Comparison of ENCODE assay signal across 8 cellular contexts in genomic region chr17:50426472-50426782, GRCh38. TPM values are rescaled to one million over a fixed set of nuclear protein-coding genes. Genes with fewer than 3 reads are reported as not detected.
DNase-seq lines count a peak whose midpoint lies in the region; ATAC-seq and TF ChIP-seq lines count a peak whose summit lies in the region.

No MANE protein-coding gene starts in this region.

- 0 to 2% methylated on average over 7 of the region's 7 CpGs for WGBS in lung, 2 donors

- H3K36me3 ChIP-seq in brain microvascular endothelial cell (replicated peaks) (no peaks in the 10 kb centered on the region), lung (ENCODE audit: control insufficient read depth in 2 of 2, insufficient read depth in 2 of 2, low read length in 2 of 2) (peaks cover 0 to 1% of the 10 kb centered on the region in 2 donors), upper lobe of right lung (no peaks in the 10 kb centered on the region)

- peaks cover 22% of the 10 kb centered on the region for H3K4me1 Mint-ChIP-seq in activated naive CD4-positive, alpha-beta T cell treated with anti-CD3 and anti-CD28 coated beads for 36 hours (ENCODE audit: low read depth)

- ATAC-seq in lung (ENCODE audit: insufficient read depth, low FRiP score) (no peak), upper lobe of right lung (no peak), GM18520 (IDR thresholded peaks at IDR 0.05; ENCODE audit: unreplicated experiment) (no peak)

- peaks cover 0 to 18% of the 10 kb centered on the region in 2 donors for H3K4me1 ChIP-seq in lung (ENCODE audit: control insufficient read depth in 2 of 2, insufficient read depth in 2 of 2, low read length in 2 of 2)
- H3K4me1 ChIP-seq in upper lobe of right lung, result peaks cover 49% of the 10 kb centered on the region

- intact Hi-C loops in activated naive CD4-positive, alpha-beta T cell treated with anti-CD3 and anti-CD28 coated beads for 36 hours (cut with micrococcal nuclease), result loop anchor here (1.0 to 2.0 kb wide), 2 partner anchors 29 to 54 kb away; partner anchors contain the start of genes EME1, LRRC59 and MRPL27
- intact Hi-C loops in upper lobe of right lung (cut with DNase I), result no loop called here

- TF ChIP-seq CTCF in brain microvascular endothelial cell (IDR thresholded peaks at IDR 0.05; ENCODE audit: low read depth, low read length, missing control alignments) (no peak), lung (IDR thresholded peaks at IDR 0.05; ENCODE audit: control extremely low read depth, extremely low read depth) (no peak), upper lobe of right lung (IDR thresholded peaks at IDR 0.05) (no peak)

- H3K27ac Mint-ChIP-seq in activated naive CD4-positive, alpha-beta T cell treated with anti-CD3 and anti-CD28 coated beads for 36 hours, result no peak overlapping the region

- H3K4me3 Mint-ChIP-seq in activated naive CD4-positive, alpha-beta T cell treated with anti-CD3 and anti-CD28 coated beads for 36 hours, result peak overlapping the region; percentile 73

- H3K27me3 Mint-ChIP-seq in activated naive CD4-positive, alpha-beta T cell treated with anti-CD3 and anti-CD28 coated beads for 36 hours (ENCODE audit: low read depth), result no peaks in the 10 kb centered on the region

- H3K36me3 Mint-ChIP-seq in activated naive CD4-positive, alpha-beta T cell treated with anti-CD3 and anti-CD28 coated beads for 36 hours (ENCODE audit: low read depth), result no peaks in the 10 kb centered on the region

- in situ Hi-C loops in brain microvascular endothelial cell (cut with HindIII; ENCODE audit: low pct_ligation_motif_present, low sequenced_read_pairs), result no loop called here

- no peak for DNase-seq in activated naive CD4-positive, alpha-beta T cell treated with anti-CD3 and anti-CD28 coated beads for 36 hours
- DNase-seq in activated naive CD4-positive, alpha-beta T cell (lab: John Stamatoyannopoulos, UW), result no peak
- DNase-seq in brain microvascular endothelial cell, result no peak
- DNase-seq in lung (ENCODE audit: low spot score), result no peak
- no peak for DNase-seq in upper lobe of right lung
- DNase-seq in H4 (ENCODE audit: low spot score), result no peak
- no peak for DNase-seq in NK-92 treated with Interleukin-12 subunit alpha and Interleukin-12 subunit beta, amount 100 ng/mL, for 24 hours (lab: John Stamatoyannopoulos, UW)

- no peaks in the 10 kb centered on the region for H3K9me3 Mint-ChIP-seq in activated naive CD4-positive, alpha-beta T cell treated with anti-CD3 and anti-CD28 coated beads for 36 hours

- H3K27me3 ChIP-seq in brain microvascular endothelial cell (replicated peaks) (no peaks in the 10 kb centered on the region), lung (ENCODE audit: control insufficient read depth, insufficient read depth) (no peaks in the 10 kb centered on the region), upper lobe of right lung (no peaks in the 10 kb centered on the region)

- CTCF ChIA-PET in activated naive CD4-positive, alpha-beta T cell treated with anti-CD3 and anti-CD28 coated beads for 36 hours (lab: Charles Lee), result interaction anchor here (0.7 to 2.9 kb wide), 7 partner anchors 17 to 226 kb away, joined by 3 to 11 read pairs (median 3); partner anchors contain the start of gene LRRC59

- H3K27ac ChIP-seq in brain microvascular endothelial cell, result no peak overlapping the region
- peak overlapping the region; percentile 15 to 86 for H3K27ac ChIP-seq in lung (ENCODE audit: low read depth in 1 of 2, low read length in 1 of 2)
- peak overlapping the region; percentile 78 for H3K27ac ChIP-seq in upper lobe of right lung

- no peaks in the 10 kb centered on the region for H3K9me3 ChIP-seq in lung (ENCODE audit: control insufficient read depth in 2 of 2, insufficient read depth in 1 of 2, low read length in 1 of 2)
- H3K9me3 ChIP-seq in upper lobe of right lung, result no peaks in the 10 kb centered on the region

- H3K4me3 ChIP-seq in brain microvascular endothelial cell (ENCODE audit: low read depth, low read length) (peak overlapping the region; percentile 74), lung (peak overlapping the region; percentile 73), upper lobe of right lung (peak overlapping the region; percentile 87)

RNA-seq across cellular contexts. Expression of gene ACSF2, which starts 0.4 kb away (rescaled TPM):
- total RNA-seq in activated naive CD4-positive, alpha-beta T cell treated with anti-CD3 and anti-CD28 coated beads for 36 hours, result 10 to 100 TPM; 19.7 to 20.7 TPM
- total RNA-seq in lung, result 10 to 100 TPM; 77.7 to 79.2 TPM
- polyA plus RNA-seq in lung, result 10 to 100 TPM; 23.5 to 64.1 TPM
- 73.9 TPM for total RNA-seq in upper lobe of right lung
- 26.5 and 47.2 TPM in 2 replicates for total RNA-seq in H4 (2014; rRNA removed; shearing (Covaris generic))

RNA-seq across cellular contexts. Expression of gene LRRC59, which starts 29.1 kb away (rescaled TPM):
- total RNA-seq in activated naive CD4-positive, alpha-beta T cell treated with anti-CD3 and anti-CD28 coated beads for 36 hours, result 10 to 100 TPM; 48.1 to 50.1 TPM
- total RNA-seq in lung, result 100 to 1,000 TPM in 1 of 2 donors, 10 to 100 TPM in 1; 43.8 to 117 TPM
- polyA plus RNA-seq in lung, result 100 to 1,000 TPM in 1 of 2 donors, 10 to 100 TPM in 1; 46.8 to 112 TPM
- total RNA-seq in upper lobe of right lung, result 68.0 TPM
- total RNA-seq in H4 (2014; rRNA removed; shearing (Covaris generic)), result 201 and 234 TPM in 2 replicates

RNA-seq across cellular contexts. Expression of gene CHAD, which starts 42.3 kb away (rescaled TPM):
- not detected for total RNA-seq in activated naive CD4-positive, alpha-beta T cell treated with anti-CD3 and anti-CD28 coated beads for 36 hours
- total RNA-seq in lung (under 1 TPM in 1 of 2 donors, not detected in 1; 0.37 TPM), upper lobe of right lung (not detected)
- polyA plus RNA-seq in lung, result under 1 TPM; 0.14 to 0.35 TPM
- total RNA-seq in H4 (2014; rRNA removed; shearing (Covaris generic)), result not detected in 2 replicates

RNA-seq across cellular contexts. Expression of gene RSAD1, which starts 52.2 kb away (rescaled TPM):
- 10 to 100 TPM; 39.2 to 40.4 TPM for total RNA-seq in activated naive CD4-positive, alpha-beta T cell treated with anti-CD3 and anti-CD28 coated beads for 36 hours
- total RNA-seq in lung (10 to 100 TPM; 31.2 to 43.2 TPM), upper lobe of right lung (34.3 TPM)
- polyA plus RNA-seq in lung, result 10 to 100 TPM; 20.1 to 28.5 TPM
- total RNA-seq in H4 (2014; rRNA removed; shearing (Covaris generic)), result 18.7 and 19.3 TPM in 2 replicates

RNA-seq across cellular contexts. Expression of gene EME1, which starts 53.4 kb away (rescaled TPM):
- total RNA-seq in activated naive CD4-positive, alpha-beta T cell treated with anti-CD3 and anti-CD28 coated beads for 36 hours, result 10 to 100 TPM; 68.9 to 69.8 TPM
- total RNA-seq in lung, result 1 to 10 TPM; 1.5 to 2.8 TPM
- 1 to 10 TPM in 1 of 2 donors, under 1 TPM in 1; 0.55 to 2.1 TPM for polyA plus RNA-seq in lung
- total RNA-seq in upper lobe of right lung, result 1.3 TPM
- total RNA-seq in H4 (2014; rRNA removed; shearing (Covaris generic)), result 9.4 and 11.9 TPM in 2 replicates
